ENCODE assay signal across 8 cellular contexts in the genomic region with DNA sequence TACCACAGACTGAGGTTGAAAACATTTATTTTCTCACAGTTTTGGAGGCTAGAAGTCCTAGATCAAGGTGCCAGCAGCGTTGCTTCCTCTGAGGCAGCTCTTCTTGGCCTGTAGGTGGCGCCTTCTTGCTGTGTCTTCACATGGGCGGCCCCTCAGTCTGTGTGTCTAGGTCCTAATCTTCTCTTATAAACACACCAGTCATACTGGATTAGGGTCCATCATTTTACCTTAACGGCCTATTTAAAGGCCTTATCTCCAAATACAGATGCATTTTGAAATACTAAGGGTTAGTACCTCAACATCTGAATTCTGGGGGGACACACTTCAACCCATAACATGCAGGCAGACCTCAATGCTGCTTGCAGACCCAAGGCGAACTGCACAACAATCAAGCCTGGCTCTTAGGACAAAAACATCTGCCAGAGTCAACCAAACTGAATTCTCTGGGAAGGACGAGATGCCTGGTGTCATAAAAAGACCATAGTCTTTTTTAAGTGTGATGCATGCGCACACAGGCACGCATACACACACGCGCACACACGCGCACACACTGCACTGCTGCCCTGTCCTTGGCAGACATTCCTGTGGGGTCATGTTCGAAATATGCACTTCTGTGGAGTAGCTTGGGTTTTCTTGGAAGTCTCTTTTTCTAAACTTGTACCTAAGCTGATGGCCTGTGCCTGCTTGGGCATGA. TPM values are rescaled to one million over a fixed set of nuclear protein-coding genes. Genes with fewer than 3 reads are reported as not detected.
DNase-seq lines count a peak whose midpoint lies in the region; FAIRE-seq and TF ChIP-seq lines count a peak whose summit lies in the region.

No MANE protein-coding gene starts in this region.

- H3K27ac Mint-ChIP-seq in progenitor cell of endocrine pancreas: no peak overlapping the region

- no peaks in the 10 kb centered on the region for H3K27me3 ChIP-seq in BLaER1 treated with 17β-estradiol and CSF1 and Interleukin-3, amounts not matched to agents 10 nM and 100 nM
- no peaks in the 10 kb centered on the region for H3K27me3 ChIP-seq in uterus

- H3K27me3 Mint-ChIP-seq in progenitor cell of endocrine pancreas: peaks cover 4% of the 10 kb centered on the region

- DNase-seq in GM19239 (ENCODE audit: insufficient read length, low spot score) (no peak), LHCN-M2 (ENCODE audit: low read depth) (peak; percentile 73), SHP77 treated with DMSO at 0.1 percent for 48 hours (lab: John Stamatoyannopoulos, UW) (peak; percentile 21), glomerular visceral epithelial cell (ENCODE audit: extremely low spot score) (peak; percentile 74), progenitor cell of endocrine pancreas (ENCODE audit: low spot score, unreplicated experiment) (no peak), uterus (peak in 1 of 2 donors; percentile 61)
- DNase-seq in activated T-helper 9 cell treated with anti-CD3 and anti-CD28 coated beads, Interleukin-2, amount 50 U/mL, for 16 hours (ENCODE audit: low read depth): peak; percentile 48

- H4K20me1 ChIP-seq in BLaER1 treated with 17β-estradiol and CSF1 and Interleukin-3, amounts not matched to agents 10 nM and 100 nM: peaks cover 0 to 7% (median 4%) of the 10 kb centered on the region in 11 experiments; a peak in 10 of 22 replicates

- TF ChIP-seq POLR2A in uterus (IDR thresholded peaks at IDR 0.05): no peak

- H3K4me1 Mint-ChIP-seq in progenitor cell of endocrine pancreas (ENCODE audit: low read depth): peaks cover 12% of the 10 kb centered on the region

- no peaks in the 10 kb centered on the region for H3K36me3 Mint-ChIP-seq in progenitor cell of endocrine pancreas (ENCODE audit: insufficient read depth)

- no peaks in the 10 kb centered on the region for H3K36me3 ChIP-seq in BLaER1 treated with 17β-estradiol and CSF1 and Interleukin-3, amounts not matched to agents 10 nM and 100 nM
- no peaks in the 10 kb centered on the region for H3K36me3 ChIP-seq in uterus

- FAIRE-seq in GM19239 (lab: Jason Lieb, UNC): peak; percentile 81

- intact Hi-C loops in uterus (cut with DNase I; ENCODE audit: low total_unique reads): no loop called here

- peak overlapping the region in 6 of 11 experiments; percentile 17 to 50 (median 25); a peak in 6 of 22 replicates for H3K9ac ChIP-seq in BLaER1 treated with 17β-estradiol and CSF1 and Interleukin-3, amounts not matched to agents 10 nM and 100 nM

- peak overlapping the region; percentile 25 to 88 (median 63); a peak in 20 of 22 replicates for H3K4me2 ChIP-seq in BLaER1 treated with 17β-estradiol and CSF1 and Interleukin-3, amounts not matched to agents 10 nM and 100 nM

- no peaks in the 10 kb centered on the region for H3K9me3 Mint-ChIP-seq in progenitor cell of endocrine pancreas (ENCODE audit: low read depth)

- no peaks in the 10 kb centered on the region for H3K9me3 ChIP-seq in BLaER1 treated with 17β-estradiol and CSF1 and Interleukin-3, amounts not matched to agents 10 nM and 100 nM (replicated peaks in 1 of 11)
- H3K9me3 ChIP-seq in uterus: no peaks in the 10 kb centered on the region

- no peak overlapping the region; a peak in 1 of 20 replicates for H3K4me3 ChIP-seq in BLaER1 treated with 17β-estradiol and CSF1 and Interleukin-3, amounts not matched to agents 10 nM and 100 nM
- no peak overlapping the region for H3K4me3 ChIP-seq in uterus

- H3K27ac ChIP-seq in BLaER1 treated with 17β-estradiol and CSF1 and Interleukin-3, amounts not matched to agents 10 nM and 100 nM: peak overlapping the region in 8 of 11 experiments; percentile 7 to 73 (median 60); a peak in 16 of 22 replicates
- no peak overlapping the region for H3K27ac ChIP-seq in uterus

- peaks cover 34 to 60% (median 49%) of the 10 kb centered on the region in 10 experiments for H3K4me1 ChIP-seq in BLaER1 treated with 17β-estradiol and CSF1 and Interleukin-3, amounts not matched to agents 10 nM and 100 nM
- H3K4me1 ChIP-seq in uterus: no peaks in the 10 kb centered on the region

- H3K4me3 Mint-ChIP-seq in progenitor cell of endocrine pancreas (ENCODE audit: low read depth): no peak overlapping the region

- TF ChIP-seq CTCF in progenitor cell of endocrine pancreas (IDR thresholded peaks at IDR 0.05; ENCODE audit: unreplicated experiment) (peak; percentile 86), uterus (IDR thresholded peaks at IDR 0.05) (peak; percentile 51 to 61 (median 54))

RNA-seq across cellular contexts. Expression of a gene that starts 4.3 kb away (rescaled TPM):
- total RNA-seq in LHCN-M2 (2014; rRNA removed) (24.5 and 27.4 TPM in 2 replicates), progenitor cell of endocrine pancreas (25.5 and 28.5 TPM in 2 replicates), uterus (10 to 100 TPM; 12.9 to 56.4 (median 27.8) TPM)
- 16.1 TPM for polyA plus RNA-seq in LHCN-M2 (2012)

RNA-seq across cellular contexts. Expression of a gene that starts 45.9 kb away (rescaled TPM):
- total RNA-seq in LHCN-M2 (2014; rRNA removed) (42.3 and 50.6 TPM in 2 replicates), progenitor cell of endocrine pancreas (52.7 and 52.8 TPM in 2 replicates), uterus (10 to 100 TPM; 14.4 to 53.3 (median 39.8) TPM)
- 36.6 TPM for polyA plus RNA-seq in LHCN-M2 (2012)

Comparison
In these comparisons a context has a peak if more than half of its experiments do, and no peak if none do; other contexts are left out.
1. H3K27ac ChIP-seq: peak in BLaER1 treated with 17β-estradiol and CSF1 and Interleukin-3, amounts not matched to agents 10 nM and 100 nM (8 of 11); none in uterus (0 of 2).
2. DNase-seq: peak in LHCN-M2 (single experiment), SHP77 treated with DMSO at 0.1 percent for 48 hours (single experiment), activated T-helper 9 cell treated with anti-CD3 and anti-CD28 coated beads, Interleukin-2, amount 50 U/mL, for 16 hours (single experiment) and glomerular visceral epithelial cell (single experiment); none in GM19239 (single experiment) and progenitor cell of endocrine pancreas (single experiment).